ENCODE assay signal across 1 cellular context in genomic region chr4:122218762-122219161, GRCh38.
TF ChIP-seq lines count a peak whose summit lies in the region.

No MANE protein-coding gene starts in this region.

TF ChIP-seq in HCT116, 20 proteins besides CTCF, POLR2A, EP300 and RAD21 (continued from another document):
- no peak for TF ChIP-seq YY1 (IDR thresholded peaks at IDR 0.05; ENCODE audit: extremely low read depth, insufficient replicate concordance, low read depth, low read length)
- no peak for TF ChIP-seq FOSL1 (IDR thresholded peaks at IDR 0.05; ENCODE audit: low read depth)
- TF ChIP-seq ZNF274 (IDR thresholded peaks at IDR 0.05; ENCODE audit: low read depth, low read length), result no peak
- TF ChIP-seq JUND (IDR thresholded peaks at IDR 0.05), result no peak
- TF ChIP-seq REST (IDR thresholded peaks at IDR 0.05; ENCODE audit: low read depth), result no peak
